Comparison of ENCODE assay signal across 8 cellular contexts in genomic region chr9:20684035-20684864, GRCh38. TPM values are rescaled to one million over a fixed set of nuclear protein-coding genes. Genes with fewer than 3 reads are reported as not detected.
DNase-seq lines count a peak whose midpoint lies in the region; ATAC-seq, FAIRE-seq and TF ChIP-seq lines count a peak whose summit lies in the region.

Gene FOCAD, plus strand, starts transcription at chr9:20684259. Its CDS starts 31,095 bp downstream, at chr9:20715354.

- no peaks in the 10 kb centered on the region for H3K27me3 ChIP-seq in endothelial cell of umbilical vein (ENCODE audit: control insufficient read depth in 2 of 2, insufficient read depth in 2 of 2, low read length in 2 of 2)

- no peaks in the 10 kb centered on the region for H3K9me1 ChIP-seq in endothelial cell of umbilical vein (replicated peaks; ENCODE audit: control insufficient read depth, extremely low read depth, insufficient read depth, low read length)

- peak; percentile 97 for TF ChIP-seq POLR2A in endothelial cell of umbilical vein (IDR thresholded peaks at IDR 0.05; ENCODE audit: low read depth, low read length)

- POLR2A ChIA-PET in endothelial cell of umbilical vein (lab: Charles Lee) = interaction anchor here (0.8 to 3.0 kb wide), 11 partner anchors 10 to 104 kb away, joined by 3 to 26 read pairs (median 7); partner anchors contain the start of gene MLLT3

- dilution Hi-C loops in endothelial cell of umbilical vein (cut with MboI; ENCODE audit: extremely low pct_ligation_motif_present, low sequenced_read_pairs) = no loop called here

- peaks cover 30% of the 10 kb centered on the region for H3K4me1 ChIP-seq in endothelial cell of umbilical vein (ENCODE audit: control insufficient read depth, extremely low read depth, insufficient read depth, low read length)

- intact Hi-C loops in endothelial cell of umbilical vein (cut with micrococcal nuclease) = loop anchor here (1.0 to 5.0 kb wide), 3 partner anchors 62 to 328 kb away; partner anchors contain the start of gene MLLT3

- CTCF ChIA-PET in endothelial cell of umbilical vein (lab: Charles Lee) = interaction anchor here (0.7 to 3.2 kb wide), 21 partner anchors 10 to 327 kb away, joined by 3 to 49 read pairs (median 3); partner anchors contain the start of gene MLLT3

- no peak for TF ChIP-seq CTCF in endothelial cell of umbilical vein (IDR thresholded peaks at IDR 0.05; ENCODE audit: extremely low read depth in 1 of 2, insufficient read depth in 1 of 2, low read depth in 1 of 2, low read length in 2 of 2)

- H3K4me2 ChIP-seq in endothelial cell of umbilical vein (ENCODE audit: insufficient read depth, low read length) = peak within 1 kb of the TSS; percentile 98

- FAIRE-seq in endothelial cell of umbilical vein (lab: Jason Lieb, UNC) = peak; percentile 62

- H3K79me2 ChIP-seq in endothelial cell of umbilical vein (ENCODE audit: control insufficient read depth, insufficient read depth, low read length) = peaks cover 38% of the 10 kb centered on the region

- H4K20me1 ChIP-seq in endothelial cell of umbilical vein (replicated peaks; ENCODE audit: control insufficient read depth, extremely low read depth, insufficient read depth, low read length) = peaks cover 3% of the 10 kb centered on the region

- ATAC-seq in GM19468 (IDR thresholded peaks at IDR 0.05; ENCODE audit: extremely low read depth, unreplicated experiment) = peak; percentile 99

- H2AFZ ChIP-seq in endothelial cell of umbilical vein (ENCODE audit: low read depth, low read length) = peak within 1 kb of the TSS; percentile 88

- H3K27ac ChIP-seq in endothelial cell of umbilical vein (ENCODE audit: insufficient read depth, low read depth, low read length) = peak within 1 kb of the TSS; percentile 91

- H3K9ac ChIP-seq in endothelial cell of umbilical vein (replicated peaks; ENCODE audit: extremely low read depth, insufficient read depth, low read length) = peak within 1 kb of the TSS; percentile 92

- H3K9me3 ChIP-seq in endothelial cell of umbilical vein (replicated peaks; ENCODE audit: control insufficient read depth, insufficient read depth, low read length) = no peaks in the 10 kb centered on the region

- no TSS peak for BruUV-seq in endothelial cell of umbilical vein (replicated peaks; lab: Mats Ljungman, UMichigan)

- peak; percentile 40 for DNase-seq in CMK (ENCODE audit: low read depth)
- peak; percentile 69 for DNase-seq in HS-5 (ENCODE audit: low read depth)
- peak; percentile 89 for DNase-seq in NK-92 treated with Interleukin-12 subunit alpha and Interleukin-12 subunit beta, amount 100 ng/mL, for 24 hours (lab: John Stamatoyannopoulos, UW)
- peak; percentile 96 for DNase-seq in activated CD8-positive, alpha-beta memory T cell treated with anti-CD3 and anti-CD28 coated beads, Interleukin-2, amount 50 U/mL, for 48 hours
- DNase-seq in endothelial cell of umbilical vein (ENCODE audit: low read depth, low spot score) = peak; percentile 97
- DNase-seq in middle frontal gyrus (ENCODE audit: extremely low spot score, low spot score) = peak; percentile 95
- peak; percentile 91 to 95 for DNase-seq in stimulated activated CD8-positive, alpha-beta memory T cell treated with anti-CD3 and anti-CD28 coated beads, Interleukin-2, amount 100 ng/mL, for 48 hours (ENCODE audit: low read depth in 2 of 2)

- H3K36me3 ChIP-seq in endothelial cell of umbilical vein (ENCODE audit: control insufficient read depth in 2 of 2, extremely low read depth in 1 of 2, insufficient read depth in 2 of 2, low read length in 2 of 2) = no peaks in the 10 kb centered on the region

- peak within 1 kb of the TSS; percentile 69 to 83 (median 73) for H3K4me3 ChIP-seq in endothelial cell of umbilical vein (replicated peaks in 1 of 3; ENCODE audit: insufficient read depth in 1 of 3, low read depth in 1 of 3, low read length in 3 of 3)

TF ChIP-seq in endothelial cell of umbilical vein, 7 proteins besides CTCF, POLR2A, EP300 and RAD21:
- no peak for TF ChIP-seq GATA2 (IDR thresholded peaks at IDR 0.05; ENCODE audit: insufficient read depth, insufficient read length, low read depth, low read length)
- TF ChIP-seq MYC (IDR thresholded peaks at IDR 0.05; ENCODE audit: low read depth, low read length) = no peak
- TF ChIP-seq JUN (IDR thresholded peaks at IDR 0.05; ENCODE audit: borderline replicate concordance, insufficient read depth, insufficient read length, low read depth) = peak; percentile 69
- peak; percentile 84 for TF ChIP-seq FOS (IDR thresholded peaks at IDR 0.05; ENCODE audit: borderline replicate concordance, insufficient read depth, low read length)
- TF ChIP-seq EZH2 (IDR thresholded peaks at IDR 0.05; ENCODE audit: borderline replicate concordance, low read depth, low read length, severe bottlenecking) = no peak
- no peak for TF ChIP-seq MAX (IDR thresholded peaks at IDR 0.05; ENCODE audit: insufficient read depth, insufficient read length)
- peak; percentile 95 for TF ChIP-seq POLR2AphosphoS5 (IDR thresholded peaks at IDR 0.05; ENCODE audit: insufficient read depth, low read depth, low read length)

RNA-seq across cellular contexts. Expression of gene FOCAD, which starts in this region (rescaled TPM):
- total RNA-seq in endothelial cell of umbilical vein = 59.4 and 66.9 TPM in 2 replicates
- 26.7 and 27.7 TPM in 2 replicates for polyA plus RNA-seq in endothelial cell of umbilical vein
- polyA plus RNA-seq in endothelial cell of umbilical vein (2011; cell fraction: cytosol; rRNA removed) = 31.7 and 32.3 TPM in 2 replicates
- 86.0 and 90.1 TPM in 2 replicates for polyA plus RNA-seq in endothelial cell of umbilical vein (2011; cell fraction: nucleus; rRNA removed)
- polyA plus RNA-seq in endothelial cell of umbilical vein (2012) = 47.6 and 61.4 TPM in 2 replicates
- polyA minus RNA-seq in endothelial cell of umbilical vein = 196 and 222 TPM in 2 replicates
- polyA minus RNA-seq in endothelial cell of umbilical vein (2011; cell fraction: cytosol; rRNA and poly(A)+ RNA removed) = 26.6 TPM
- 215 and 380 TPM in 2 replicates for polyA minus RNA-seq in endothelial cell of umbilical vein (2011; cell fraction: nucleus; rRNA and poly(A)+ RNA removed)

Comparison
In these comparisons a context has a peak if more than half of its experiments do, and no peak if none do; other contexts are left out.
1. Peak in every context shown above with its lines: DNase-seq, ATAC-seq, H3K4me3 ChIP-seq and H3K27ac ChIP-seq.
2. DNase-seq: peak in every context shown above with its lines; median percentile 97 in endothelial cell of umbilical vein; 96 in activated CD8-positive, alpha-beta memory T cell treated with anti-CD3 and anti-CD28 coated beads, Interleukin-2, amount 50 U/mL, for 48 hours; 95 in middle frontal gyrus; 93 in stimulated activated CD8-positive, alpha-beta memory T cell treated with anti-CD3 and anti-CD28 coated beads, Interleukin-2, amount 100 ng/mL, for 48 hours; 89 in NK-92 treated with Interleukin-12 subunit alpha and Interleukin-12 subunit beta, amount 100 ng/mL, for 24 hours; 69 in HS-5; 40 in CMK.